In genomic region chr15:62099171-62099601, GRCh38 we compare ENCODE assay signal across 14 cellular contexts. TPM values are rescaled to one million over a fixed set of nuclear protein-coding genes. Genes with fewer than 3 reads are reported as not detected.
DNase-seq lines count a peak whose midpoint lies in the region; ATAC-seq, FAIRE-seq and TF ChIP-seq lines count a peak whose summit lies in the region.
"Had no signal": no experiment of that assay in that cellular context is flagged by ENCODE, and none has a peak within 500 bp of the region (broad histone marks: within the 10 kb centered on the region; RNA-seq: fewer than 3 reads in every experiment).

No MANE protein-coding gene starts in this region.

- no peak for TF ChIP-seq CTCF in A549 (IDR thresholded peaks at IDR 0.05)
- TF ChIP-seq CTCF in fibroblast of mammary gland (conservative IDR thresholded peaks at IDR 0.05; ENCODE audit: control insufficient read depth, insufficient read depth, low read depth, low read length): no peak
- no peak for TF ChIP-seq CTCF in thyroid gland (IDR thresholded peaks at IDR 0.05)

- ATAC-seq in A549: peak; percentile 21 to 85; a peak in 5 of 6 replicates
- ATAC-seq in GM18505 (IDR thresholded peaks at IDR 0.05; ENCODE audit: unreplicated experiment): no peak

- POLR2A ChIA-PET in A549 (lab: Yijun Ruan, JAX): no interaction called here
- POLR2A ChIA-PET in CD8-positive, alpha-beta memory T cell (lab: Charles Lee): no interaction called here

- no peak overlapping the region for H3K27ac ChIP-seq in A549
- no peak overlapping the region for H3K27ac ChIP-seq in CD8-positive, alpha-beta memory T cell (ENCODE audit: low read depth, low read length)
- no peak overlapping the region for H3K27ac ChIP-seq in thyroid gland
- H3K27ac ChIP-seq: BLaER1, SK-N-MC had no signal

- intact Hi-C loops in thyroid gland (cut with DNase I): no loop called here

- peaks cover 2 to 44% of the 10 kb centered on the region in 2 donors for H3K27me3 Mint-ChIP-seq in CD8-positive, alpha-beta memory T cell

- peak overlapping the region; percentile 21 for H3K4me2 ChIP-seq in A549
- H3K4me2 ChIP-seq: BLaER1 had no signal

- no peaks in the 10 kb centered on the region for H3K4me1 Mint-ChIP-seq in CD8-positive, alpha-beta memory T cell

- H3K27me3 ChIP-seq in CD8-positive, alpha-beta memory T cell (ENCODE audit: insufficient read depth, low read length, poor library complexity, severe bottlenecking): no peaks in the 10 kb centered on the region
- no peaks in the 10 kb centered on the region for H3K27me3 ChIP-seq in thyroid gland
- H3K27me3 ChIP-seq: BLaER1 had no signal

- no peaks in the 10 kb centered on the region for H3K36me3 Mint-ChIP-seq in CD8-positive, alpha-beta memory T cell

- TF ChIP-seq EP300 in A549 (IDR thresholded peaks at IDR 0.05): no peak; a peak in 1 of 5 replicates

- CTCF ChIA-PET in A549 (lab: Yijun Ruan, JAX): interaction anchor here (1.0 to 1.8 kb wide), 4 partner anchors 9 to 208 kb away, joined by 3 to 9 read pairs (median 5); no protein-coding TSS in a partner anchor
- CTCF ChIA-PET in CD8-positive, alpha-beta memory T cell (lab: Charles Lee): interaction anchor here (1.1 kb wide), 1 partner anchor 20 kb away, joined by 3 read pairs; no protein-coding TSS in a partner anchor

- H3K4me1 ChIP-seq in A549: peaks cover 5% of the 10 kb centered on the region; the same call in 1 of the 3 replicates
- no peaks in the 10 kb centered on the region for H3K4me1 ChIP-seq in CD8-positive, alpha-beta memory T cell (ENCODE audit: insufficient read depth, low read length)
- no peaks in the 10 kb centered on the region for H3K4me1 ChIP-seq in thyroid gland

- peak; percentile 80 for FAIRE-seq in A549 (lab: Jason Lieb, UNC)

- H3K9me3 ChIP-seq in A549 (no peaks in the 10 kb centered on the region), thyroid gland (no peaks in the 10 kb centered on the region)
- no peaks in the 10 kb centered on the region for H3K9me3 ChIP-seq in CD8-positive, alpha-beta memory T cell (ENCODE audit: low read length)
- H3K9me3 ChIP-seq: BLaER1 had no signal

- H3K4me3 ChIP-seq in A549: no peak overlapping the region
- no peak overlapping the region for H3K4me3 ChIP-seq in fibroblast of mammary gland (ENCODE audit: control insufficient read depth, low read depth, low read length)
- H3K4me3 ChIP-seq in CD8-positive, alpha-beta memory T cell (ENCODE audit: low read length): no peak overlapping the region
- no peak overlapping the region for H3K4me3 ChIP-seq in thyroid gland (replicated peaks in 1 of 3)
- H3K4me3 ChIP-seq: BLaER1, SK-N-MC had no signal

- no peak overlapping the region for H3K4me3 Mint-ChIP-seq in CD8-positive, alpha-beta memory T cell
- H3K4me3 Mint-ChIP-seq: nephron progenitor cell had no signal

- no peaks in the 10 kb centered on the region for H3K9me3 Mint-ChIP-seq in CD8-positive, alpha-beta memory T cell

- H3K36me3 ChIP-seq in CD8-positive, alpha-beta memory T cell (ENCODE audit: insufficient read depth, low read length): no peaks in the 10 kb centered on the region
- H3K36me3 ChIP-seq in thyroid gland: no peaks in the 10 kb centered on the region
- H3K36me3 ChIP-seq: BLaER1 had no signal

- TF ChIP-seq RAD21 in A549 (conservative IDR thresholded peaks at IDR 0.05 in 1 of 2, IDR thresholded peaks at IDR 0.05 in 1 of 2): no peak

- no peak for TF ChIP-seq POLR2A in A549 (IDR thresholded peaks at IDR 0.05; ENCODE audit: low read length)
- no peak for TF ChIP-seq POLR2A in GM18505 (IDR thresholded peaks at IDR 0.05; ENCODE audit: borderline replicate concordance, extremely low read depth, insufficient read depth, insufficient read length)
- TF ChIP-seq POLR2A in thyroid gland (IDR thresholded peaks at IDR 0.05): no peak

- peak in 1 of 2 experiments; percentile 26 for DNase-seq in A549 (ENCODE audit: low read depth in 1 of 2, low spot score in 1 of 2)
- peak; percentile 29 for DNase-seq in HCEC 1CT
- peak; percentile 84 for DNase-seq in SHP77 (lab: John Stamatoyannopoulos, UW)
- peak; percentile 90 for DNase-seq in fibroblast of mammary gland (ENCODE audit: low read depth)
- DNase-seq in CD8-positive, alpha-beta memory T cell: no peak
- DNase-seq in 8988T: no peak
- DNase-seq in thyroid gland: no peak
- DNase-seq: activated CD4-positive, alpha-beta T cell treated with anti-CD3 and anti-CD28 coated beads for 48 hours; activated effector memory CD4-positive, alpha-beta T cell treated with Interleukin-2 at 50 U/mL for 16 hours; cortex of kidney; nephron progenitor cell had no signal

- peak overlapping the region in 1 of 8 donors; percentile 34 for H3K27ac Mint-ChIP-seq in CD8-positive, alpha-beta memory T cell
- H3K27ac Mint-ChIP-seq: nephron progenitor cell had no signal

- 12% methylated on average over 5 of the region's 5 CpGs for WGBS in A549 (ENCODE audit: missing lambda C conversion rate)
- WGBS in thyroid gland, 2 donors: 61 to 62% methylated on average over 5 of the region's 5 CpGs

TF ChIP-seq in A549, 52 proteins besides CTCF, POLR2A, EP300 and RAD21:
- TF ChIP-seq HES2 (IDR thresholded peaks at IDR 0.05): 0 out of 2 replicates have a peak, but pooled peaks have one; percentile 10
- TF ChIP-seq SMC3 (IDR thresholded peaks at IDR 0.05): no peak

RNA-seq across cellular contexts. Expression of gene C2CD4A, which starts 32.4 kb away (rescaled TPM):
- polyA plus RNA-seq in A549 (2011; rRNA removed): 0.04 TPM in 1 of 2 replicates, not detected in the other
- polyA plus RNA-seq in A549 (2012; cell fraction: cytosol; rRNA removed): 0.03 TPM in 2 replicates
- polyA plus RNA-seq in A549 (2012; cell fraction: nucleus; rRNA removed): 0.05 and 0.09 TPM in 2 replicates
- 0.10 to 0.32 TPM (median 0.21 TPM) in 3 replicates for polyA plus RNA-seq in A549 (2017; fragmentation: RNase III; extraction: RNeasy Plus Mini Kit Qiagen cat#74134 plus additional on column Dnase treatment)
- polyA minus RNA-seq in A549 (2011; rRNA and poly(A)+ RNA removed): not detected in 2 replicates
- under 1 TPM; 0.09 to 0.13 TPM for total RNA-seq in CD8-positive, alpha-beta memory T cell
- not detected for polyA plus RNA-seq in CD8-positive, alpha-beta memory T cell
- under 1 TPM in 3 of 4 donors, not detected in 1; 0.22 to 0.39 (median 0.25) TPM for total RNA-seq in thyroid gland

RNA-seq across cellular contexts. Expression of gene VPS13C, which starts 38.9 kb away (rescaled TPM):
- polyA plus RNA-seq in A549 (2011; rRNA removed): 26.5 and 29.5 TPM in 2 replicates
- 2.4 and 2.6 TPM in 2 replicates for polyA plus RNA-seq in A549 (2012; cell fraction: cytosol; rRNA removed)
- 4.2 and 8.5 TPM in 2 replicates for polyA plus RNA-seq in A549 (2012; cell fraction: nucleus; rRNA removed)
- 12.2 to 13.2 TPM (median 13.0 TPM) in 3 replicates for polyA plus RNA-seq in A549 (2017; fragmentation: RNase III; extraction: RNeasy Plus Mini Kit Qiagen cat#74134 plus additional on column Dnase treatment)
- 57.2 and 69.6 TPM in 2 replicates for polyA minus RNA-seq in A549 (2011; rRNA and poly(A)+ RNA removed)
- 10 to 100 TPM; 42.5 to 42.9 TPM for total RNA-seq in CD8-positive, alpha-beta memory T cell
- polyA plus RNA-seq in CD8-positive, alpha-beta memory T cell: 15.8 TPM
- total RNA-seq in thyroid gland: 100 to 1,000 TPM in 3 of 4 donors, 10 to 100 TPM in 1; 99.4 to 159 (median 119) TPM

Comparison
In these comparisons a context has a peak if more than half of its experiments do, and no peak if none do; other contexts are left out.
1. DNase-seq: peak in HCEC 1CT (single experiment), SHP77 (2 of 2) and fibroblast of mammary gland (single experiment); none in CD8-positive, alpha-beta memory T cell (0 of 5), 8988T (single experiment) and thyroid gland (0 of 2).